ENCODE assay signal across 1 cellular context in genomic region chr3:127819086-127819485, GRCh38.
TF ChIP-seq lines count a peak whose summit lies in the region.

No MANE protein-coding gene starts in this region.

TF ChIP-seq in GM23338, 12 proteins besides CTCF, POLR2A, EP300 and RAD21 (continued from another document):
- TF ChIP-seq, protein P1, sequence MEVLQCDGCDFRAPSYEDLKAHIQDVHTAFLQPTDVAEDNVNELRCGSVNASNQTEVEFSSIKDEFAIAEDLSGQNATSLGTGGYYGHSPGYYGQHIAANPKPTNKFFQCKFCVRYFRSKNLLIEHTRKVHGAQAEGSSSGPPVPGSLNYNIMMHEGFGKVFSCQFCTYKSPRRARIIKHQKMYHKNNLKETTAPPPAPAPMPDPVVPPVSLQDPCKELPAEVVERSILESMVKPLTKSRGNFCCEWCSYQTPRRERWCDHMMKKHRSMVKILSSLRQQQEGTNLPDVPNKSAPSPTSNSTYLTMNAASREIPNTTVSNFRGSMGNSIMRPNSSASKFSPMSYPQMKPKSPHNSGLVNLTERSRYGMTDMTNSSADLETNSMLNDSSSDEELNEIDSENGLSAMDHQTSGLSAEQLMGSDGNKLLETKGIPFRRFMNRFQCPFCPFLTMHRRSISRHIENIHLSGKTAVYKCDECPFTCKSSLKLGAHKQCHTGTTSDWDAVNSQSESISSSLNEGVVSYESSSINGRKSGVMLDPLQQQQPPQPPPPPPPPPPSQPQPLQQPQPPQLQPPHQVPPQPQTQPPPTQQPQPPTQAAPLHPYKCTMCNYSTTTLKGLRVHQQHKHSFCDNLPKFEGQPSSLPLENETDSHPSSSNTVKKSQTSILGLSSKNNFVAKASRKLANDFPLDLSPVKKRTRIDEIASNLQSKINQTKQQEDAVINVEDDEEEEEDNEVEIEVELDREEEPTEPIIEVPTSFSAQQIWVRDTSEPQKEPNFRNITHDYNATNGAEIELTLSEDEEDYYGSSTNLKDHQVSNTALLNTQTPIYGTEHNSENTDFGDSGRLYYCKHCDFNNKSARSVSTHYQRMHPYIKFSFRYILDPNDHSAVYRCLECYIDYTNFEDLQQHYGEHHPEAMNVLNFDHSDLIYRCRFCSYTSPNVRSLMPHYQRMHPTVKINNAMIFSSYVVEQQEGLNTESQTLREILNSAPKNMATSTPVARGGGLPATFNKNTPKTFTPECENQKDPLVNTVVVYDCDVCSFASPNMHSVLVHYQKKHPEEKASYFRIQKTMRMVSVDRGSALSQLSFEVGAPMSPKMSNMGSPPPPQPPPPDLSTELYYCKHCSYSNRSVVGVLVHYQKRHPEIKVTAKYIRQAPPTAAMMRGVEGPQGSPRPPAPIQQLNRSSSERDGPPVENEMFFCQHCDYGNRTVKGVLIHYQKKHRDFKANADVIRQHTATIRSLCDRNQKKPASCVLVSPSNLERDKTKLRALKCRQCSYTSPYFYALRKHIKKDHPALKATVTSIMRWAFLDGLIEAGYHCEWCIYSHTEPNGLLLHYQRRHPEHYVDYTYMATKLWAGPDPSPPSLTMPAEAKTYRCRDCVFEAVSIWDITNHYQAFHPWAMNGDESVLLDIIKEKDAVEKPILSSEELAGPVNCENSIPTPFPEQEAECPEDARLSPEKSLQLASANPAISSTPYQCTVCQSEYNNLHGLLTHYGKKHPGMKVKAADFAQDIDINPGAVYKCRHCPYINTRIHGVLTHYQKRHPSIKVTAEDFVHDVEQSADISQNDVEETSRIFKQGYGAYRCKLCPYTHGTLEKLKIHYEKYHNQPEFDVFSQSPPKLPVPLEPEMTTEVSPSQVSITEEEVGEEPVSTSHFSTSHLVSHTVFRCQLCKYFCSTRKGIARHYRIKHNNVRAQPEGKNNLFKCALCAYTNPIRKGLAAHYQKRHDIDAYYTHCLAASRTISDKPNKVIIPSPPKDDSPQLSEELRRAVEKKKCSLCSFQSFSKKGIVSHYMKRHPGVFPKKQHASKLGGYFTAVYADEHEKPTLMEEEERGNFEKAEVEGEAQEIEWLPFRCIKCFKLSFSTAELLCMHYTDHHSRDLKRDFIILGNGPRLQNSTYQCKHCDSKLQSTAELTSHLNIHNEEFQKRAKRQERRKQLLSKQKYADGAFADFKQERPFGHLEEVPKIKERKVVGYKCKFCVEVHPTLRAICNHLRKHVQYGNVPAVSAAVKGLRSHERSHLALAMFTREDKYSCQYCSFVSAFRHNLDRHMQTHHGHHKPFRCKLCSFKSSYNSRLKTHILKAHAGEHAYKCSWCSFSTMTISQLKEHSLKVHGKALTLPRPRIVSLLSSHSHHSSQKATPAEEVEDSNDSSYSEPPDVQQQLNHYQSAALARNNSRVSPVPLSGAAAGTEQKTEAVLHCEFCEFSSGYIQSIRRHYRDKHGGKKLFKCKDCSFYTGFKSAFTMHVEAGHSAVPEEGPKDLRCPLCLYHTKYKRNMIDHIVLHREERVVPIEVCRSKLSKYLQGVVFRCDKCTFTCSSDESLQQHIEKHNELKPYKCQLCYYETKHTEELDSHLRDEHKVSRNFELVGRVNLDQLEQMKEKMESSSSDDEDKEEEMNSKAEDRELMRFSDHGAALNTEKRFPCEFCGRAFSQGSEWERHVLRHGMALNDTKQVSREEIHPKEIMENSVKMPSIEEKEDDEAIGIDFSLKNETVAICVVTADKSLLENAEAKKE (CRISPR knock-in tag; IDR thresholded peaks at IDR 0.05), result no peak
- TF ChIP-seq EZH2phosphoT487 (IDR thresholded peaks at IDR 0.05; ENCODE audit: unreplicated experiment) (no peak), ETS1 (IDR thresholded peaks at IDR 0.05) (no peak), STAT1 (IDR thresholded peaks at IDR 0.05; ENCODE audit: unreplicated experiment) (no peak), JUNB (IDR thresholded peaks at IDR 0.05; ENCODE audit: unreplicated experiment) (no peak), ZNF114 (CRISPR knock-in tag; IDR thresholded peaks at IDR 0.05) (no peak), POLR2AphosphoS5 (IDR thresholded peaks at IDR 0.05; ENCODE audit: low read depth) (no peak), CREB1 (CRISPR knock-in tag; IDR thresholded peaks at IDR 0.05; ENCODE audit: low read depth) (no peak), ZNF331 (CRISPR knock-in tag; IDR thresholded peaks at IDR 0.05; ENCODE audit: low read depth) (no peak)
- TF ChIP-seq, protein P2, sequence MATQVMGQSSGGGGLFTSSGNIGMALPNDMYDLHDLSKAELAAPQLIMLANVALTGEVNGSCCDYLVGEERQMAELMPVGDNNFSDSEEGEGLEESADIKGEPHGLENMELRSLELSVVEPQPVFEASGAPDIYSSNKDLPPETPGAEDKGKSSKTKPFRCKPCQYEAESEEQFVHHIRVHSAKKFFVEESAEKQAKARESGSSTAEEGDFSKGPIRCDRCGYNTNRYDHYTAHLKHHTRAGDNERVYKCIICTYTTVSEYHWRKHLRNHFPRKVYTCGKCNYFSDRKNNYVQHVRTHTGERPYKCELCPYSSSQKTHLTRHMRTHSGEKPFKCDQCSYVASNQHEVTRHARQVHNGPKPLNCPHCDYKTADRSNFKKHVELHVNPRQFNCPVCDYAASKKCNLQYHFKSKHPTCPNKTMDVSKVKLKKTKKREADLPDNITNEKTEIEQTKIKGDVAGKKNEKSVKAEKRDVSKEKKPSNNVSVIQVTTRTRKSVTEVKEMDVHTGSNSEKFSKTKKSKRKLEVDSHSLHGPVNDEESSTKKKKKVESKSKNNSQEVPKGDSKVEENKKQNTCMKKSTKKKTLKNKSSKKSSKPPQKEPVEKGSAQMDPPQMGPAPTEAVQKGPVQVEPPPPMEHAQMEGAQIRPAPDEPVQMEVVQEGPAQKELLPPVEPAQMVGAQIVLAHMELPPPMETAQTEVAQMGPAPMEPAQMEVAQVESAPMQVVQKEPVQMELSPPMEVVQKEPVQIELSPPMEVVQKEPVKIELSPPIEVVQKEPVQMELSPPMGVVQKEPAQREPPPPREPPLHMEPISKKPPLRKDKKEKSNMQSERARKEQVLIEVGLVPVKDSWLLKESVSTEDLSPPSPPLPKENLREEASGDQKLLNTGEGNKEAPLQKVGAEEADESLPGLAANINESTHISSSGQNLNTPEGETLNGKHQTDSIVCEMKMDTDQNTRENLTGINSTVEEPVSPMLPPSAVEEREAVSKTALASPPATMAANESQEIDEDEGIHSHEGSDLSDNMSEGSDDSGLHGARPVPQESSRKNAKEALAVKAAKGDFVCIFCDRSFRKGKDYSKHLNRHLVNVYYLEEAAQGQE (IDR thresholded peaks at IDR 0.05; ENCODE audit: unreplicated experiment), result no peak
